Comparison of ENCODE assay signal across 1 cellular context in the genomic region with DNA sequence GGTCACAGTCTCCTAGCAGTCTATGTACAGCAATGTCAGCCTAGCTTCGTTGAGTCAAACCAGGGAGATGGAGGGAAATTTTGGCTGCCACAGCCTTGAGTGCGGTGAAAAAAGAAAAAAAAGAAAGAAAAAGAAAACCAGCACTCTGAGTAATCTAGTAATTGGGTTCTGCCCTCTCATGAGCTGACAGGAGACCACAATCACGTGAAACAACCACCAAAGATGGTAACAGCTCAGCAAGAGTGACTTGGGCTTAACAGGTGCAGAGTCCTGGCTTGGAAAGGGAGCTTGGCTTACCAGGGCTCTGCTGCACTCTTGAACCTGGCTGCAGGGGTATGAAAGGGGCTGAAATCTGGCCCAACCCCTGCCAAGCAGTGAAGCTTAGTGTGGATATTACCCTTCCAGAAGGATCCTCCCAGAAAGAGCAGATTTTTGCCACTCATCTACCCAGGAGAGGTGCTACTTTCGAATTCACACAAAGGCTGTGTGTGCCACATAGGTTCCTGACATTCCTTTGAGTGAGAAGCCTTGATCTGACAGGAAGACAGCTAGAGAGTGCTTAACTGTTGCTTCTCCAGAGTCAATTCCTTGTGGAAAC.
TF ChIP-seq lines count a peak whose summit lies in the region.

No MANE protein-coding gene starts in this region.

TF ChIP-seq in GM23338, 12 proteins besides CTCF, POLR2A, EP300 and RAD21 (continued from another document):
- TF ChIP-seq, protein P1, sequence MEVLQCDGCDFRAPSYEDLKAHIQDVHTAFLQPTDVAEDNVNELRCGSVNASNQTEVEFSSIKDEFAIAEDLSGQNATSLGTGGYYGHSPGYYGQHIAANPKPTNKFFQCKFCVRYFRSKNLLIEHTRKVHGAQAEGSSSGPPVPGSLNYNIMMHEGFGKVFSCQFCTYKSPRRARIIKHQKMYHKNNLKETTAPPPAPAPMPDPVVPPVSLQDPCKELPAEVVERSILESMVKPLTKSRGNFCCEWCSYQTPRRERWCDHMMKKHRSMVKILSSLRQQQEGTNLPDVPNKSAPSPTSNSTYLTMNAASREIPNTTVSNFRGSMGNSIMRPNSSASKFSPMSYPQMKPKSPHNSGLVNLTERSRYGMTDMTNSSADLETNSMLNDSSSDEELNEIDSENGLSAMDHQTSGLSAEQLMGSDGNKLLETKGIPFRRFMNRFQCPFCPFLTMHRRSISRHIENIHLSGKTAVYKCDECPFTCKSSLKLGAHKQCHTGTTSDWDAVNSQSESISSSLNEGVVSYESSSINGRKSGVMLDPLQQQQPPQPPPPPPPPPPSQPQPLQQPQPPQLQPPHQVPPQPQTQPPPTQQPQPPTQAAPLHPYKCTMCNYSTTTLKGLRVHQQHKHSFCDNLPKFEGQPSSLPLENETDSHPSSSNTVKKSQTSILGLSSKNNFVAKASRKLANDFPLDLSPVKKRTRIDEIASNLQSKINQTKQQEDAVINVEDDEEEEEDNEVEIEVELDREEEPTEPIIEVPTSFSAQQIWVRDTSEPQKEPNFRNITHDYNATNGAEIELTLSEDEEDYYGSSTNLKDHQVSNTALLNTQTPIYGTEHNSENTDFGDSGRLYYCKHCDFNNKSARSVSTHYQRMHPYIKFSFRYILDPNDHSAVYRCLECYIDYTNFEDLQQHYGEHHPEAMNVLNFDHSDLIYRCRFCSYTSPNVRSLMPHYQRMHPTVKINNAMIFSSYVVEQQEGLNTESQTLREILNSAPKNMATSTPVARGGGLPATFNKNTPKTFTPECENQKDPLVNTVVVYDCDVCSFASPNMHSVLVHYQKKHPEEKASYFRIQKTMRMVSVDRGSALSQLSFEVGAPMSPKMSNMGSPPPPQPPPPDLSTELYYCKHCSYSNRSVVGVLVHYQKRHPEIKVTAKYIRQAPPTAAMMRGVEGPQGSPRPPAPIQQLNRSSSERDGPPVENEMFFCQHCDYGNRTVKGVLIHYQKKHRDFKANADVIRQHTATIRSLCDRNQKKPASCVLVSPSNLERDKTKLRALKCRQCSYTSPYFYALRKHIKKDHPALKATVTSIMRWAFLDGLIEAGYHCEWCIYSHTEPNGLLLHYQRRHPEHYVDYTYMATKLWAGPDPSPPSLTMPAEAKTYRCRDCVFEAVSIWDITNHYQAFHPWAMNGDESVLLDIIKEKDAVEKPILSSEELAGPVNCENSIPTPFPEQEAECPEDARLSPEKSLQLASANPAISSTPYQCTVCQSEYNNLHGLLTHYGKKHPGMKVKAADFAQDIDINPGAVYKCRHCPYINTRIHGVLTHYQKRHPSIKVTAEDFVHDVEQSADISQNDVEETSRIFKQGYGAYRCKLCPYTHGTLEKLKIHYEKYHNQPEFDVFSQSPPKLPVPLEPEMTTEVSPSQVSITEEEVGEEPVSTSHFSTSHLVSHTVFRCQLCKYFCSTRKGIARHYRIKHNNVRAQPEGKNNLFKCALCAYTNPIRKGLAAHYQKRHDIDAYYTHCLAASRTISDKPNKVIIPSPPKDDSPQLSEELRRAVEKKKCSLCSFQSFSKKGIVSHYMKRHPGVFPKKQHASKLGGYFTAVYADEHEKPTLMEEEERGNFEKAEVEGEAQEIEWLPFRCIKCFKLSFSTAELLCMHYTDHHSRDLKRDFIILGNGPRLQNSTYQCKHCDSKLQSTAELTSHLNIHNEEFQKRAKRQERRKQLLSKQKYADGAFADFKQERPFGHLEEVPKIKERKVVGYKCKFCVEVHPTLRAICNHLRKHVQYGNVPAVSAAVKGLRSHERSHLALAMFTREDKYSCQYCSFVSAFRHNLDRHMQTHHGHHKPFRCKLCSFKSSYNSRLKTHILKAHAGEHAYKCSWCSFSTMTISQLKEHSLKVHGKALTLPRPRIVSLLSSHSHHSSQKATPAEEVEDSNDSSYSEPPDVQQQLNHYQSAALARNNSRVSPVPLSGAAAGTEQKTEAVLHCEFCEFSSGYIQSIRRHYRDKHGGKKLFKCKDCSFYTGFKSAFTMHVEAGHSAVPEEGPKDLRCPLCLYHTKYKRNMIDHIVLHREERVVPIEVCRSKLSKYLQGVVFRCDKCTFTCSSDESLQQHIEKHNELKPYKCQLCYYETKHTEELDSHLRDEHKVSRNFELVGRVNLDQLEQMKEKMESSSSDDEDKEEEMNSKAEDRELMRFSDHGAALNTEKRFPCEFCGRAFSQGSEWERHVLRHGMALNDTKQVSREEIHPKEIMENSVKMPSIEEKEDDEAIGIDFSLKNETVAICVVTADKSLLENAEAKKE (CRISPR knock-in tag; IDR thresholded peaks at IDR 0.05), result no peak
- TF ChIP-seq ZNF114 (CRISPR knock-in tag; IDR thresholded peaks at IDR 0.05) (no peak), ZNF331 (CRISPR knock-in tag; IDR thresholded peaks at IDR 0.05; ENCODE audit: low read depth) (no peak), POLR2AphosphoS5 (IDR thresholded peaks at IDR 0.05; ENCODE audit: low read depth) (no peak), STAT1 (IDR thresholded peaks at IDR 0.05; ENCODE audit: unreplicated experiment) (no peak), CREB1 (CRISPR knock-in tag; IDR thresholded peaks at IDR 0.05; ENCODE audit: low read depth) (no peak), JUNB (IDR thresholded peaks at IDR 0.05; ENCODE audit: unreplicated experiment) (no peak)
- TF ChIP-seq, protein P2, sequence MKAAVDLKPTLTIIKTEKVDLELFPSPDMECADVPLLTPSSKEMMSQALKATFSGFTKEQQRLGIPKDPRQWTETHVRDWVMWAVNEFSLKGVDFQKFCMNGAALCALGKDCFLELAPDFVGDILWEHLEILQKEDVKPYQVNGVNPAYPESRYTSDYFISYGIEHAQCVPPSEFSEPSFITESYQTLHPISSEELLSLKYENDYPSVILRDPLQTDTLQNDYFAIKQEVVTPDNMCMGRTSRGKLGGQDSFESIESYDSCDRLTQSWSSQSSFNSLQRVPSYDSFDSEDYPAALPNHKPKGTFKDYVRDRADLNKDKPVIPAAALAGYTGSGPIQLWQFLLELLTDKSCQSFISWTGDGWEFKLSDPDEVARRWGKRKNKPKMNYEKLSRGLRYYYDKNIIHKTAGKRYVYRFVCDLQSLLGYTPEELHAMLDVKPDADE (IDR thresholded peaks at IDR 0.05), result no peak
